21 cellular contexts compared by ENCODE assay signal in the genomic region with DNA sequence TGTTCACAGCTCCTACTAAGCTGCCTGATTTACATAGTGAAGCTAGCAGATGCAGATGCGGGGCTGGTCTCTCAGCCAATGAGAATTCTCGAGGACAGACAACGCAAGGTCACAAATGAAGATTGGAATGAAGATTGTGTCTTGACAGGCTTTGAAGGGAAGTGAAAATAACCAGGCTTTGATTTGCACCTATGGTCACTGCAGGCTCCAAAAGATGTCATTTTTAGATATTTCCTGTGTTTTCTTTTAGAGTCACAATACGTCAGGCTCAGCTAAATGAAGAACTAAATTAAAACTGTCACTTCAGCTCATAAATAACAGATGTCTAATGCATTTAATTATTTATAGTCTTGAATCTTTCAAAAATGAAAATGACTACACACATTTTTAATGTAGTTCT.
"Had no signal": no experiment of that assay in that cellular context is flagged by ENCODE, and none has a peak within 500 bp of the region (broad histone marks: within the 10 kb centered on the region; RNA-seq: fewer than 3 reads in every experiment).

No MANE protein-coding gene starts in this region.

- H3K4me3 ChIP-seq: adrenal gland, colonic mucosa, dorsolateral prefrontal cortex, hepatocyte, left lung, upper lobe of left lung had no signal

- H3K27ac ChIP-seq: adrenal gland, colonic mucosa, dorsolateral prefrontal cortex, hepatocyte, left lung, upper lobe of left lung had no signal

- ATAC-seq: activated T-helper 17 cell treated with anti-CD3 and anti-CD28 coated beads, Interleukin-2, amount 50 U/mL, for 72 hours; effector memory CD8-positive, alpha-beta T cell; esophagus mucosa; left lung; natural killer cell; sciatic nerve had no signal

- H3K4me2 ChIP-seq: hepatocyte had no signal

- H3K9me3 Mint-ChIP-seq: activated T-helper 17 cell treated with anti-CD3 and anti-CD28 coated beads, Interleukin-2, amount 50 U/mL, for 72 hours; effector memory CD8-positive, alpha-beta T cell; immature natural killer cell; natural killer cell; T-helper 2 cell treated with Interferon-gamma antibody and Interleukin-4, amounts not matched to agents 5 μg/mL and 100 μg/mL, for 36 hours had no signal

- H3K27ac Mint-ChIP-seq: activated naive CD8-positive, alpha-beta T cell; activated T-helper 17 cell treated with anti-CD3 and anti-CD28 coated beads, Interleukin-2, amount 50 U/mL, for 72 hours; effector memory CD8-positive, alpha-beta T cell; immature natural killer cell; natural killer cell; T-helper 2 cell treated with Interferon-gamma antibody and Interleukin-4, amounts not matched to agents 5 μg/mL and 100 μg/mL, for 36 hours had no signal

- H3K27me3 ChIP-seq: adrenal gland, colonic mucosa, hepatocyte, upper lobe of left lung had no signal

- DNase-seq: activated T-cell treated with anti-CD3 and anti-CD28 coated beads, Interleukin-2, amount 50 U/mL, for 1 hour; adrenal gland; colonic mucosa; dorsolateral prefrontal cortex; effector memory CD8-positive, alpha-beta T cell; foreskin melanocyte; glutamatergic neuron; immature natural killer cell; kidney glomerular epithelial cell; left lung; midbrain; natural killer cell; small intestine; stimulated activated naive CD4-positive, alpha-beta T cell; upper lobe of left lung had no signal

- H3K9me3 ChIP-seq: adrenal gland, colonic mucosa, left lung, upper lobe of left lung had no signal

- H3K36me3 ChIP-seq: adrenal gland, colonic mucosa, left lung, upper lobe of left lung had no signal

- H3K36me3 Mint-ChIP-seq: activated naive CD8-positive, alpha-beta T cell; immature natural killer cell; natural killer cell had no signal

- H2AFZ ChIP-seq: hepatocyte had no signal

- H3K79me2 ChIP-seq: hepatocyte had no signal

- H3K4me1 Mint-ChIP-seq: activated T-helper 17 cell treated with anti-CD3 and anti-CD28 coated beads, Interleukin-2, amount 50 U/mL, for 72 hours; immature natural killer cell; natural killer cell had no signal

- H3K4me1 ChIP-seq: colonic mucosa, left lung, upper lobe of left lung had no signal

- H3K4me3 Mint-ChIP-seq: activated naive CD8-positive, alpha-beta T cell; activated T-helper 17 cell treated with anti-CD3 and anti-CD28 coated beads, Interleukin-2, amount 50 U/mL, for 72 hours; effector memory CD8-positive, alpha-beta T cell; immature natural killer cell; natural killer cell; T-helper 2 cell treated with Interferon-gamma antibody and Interleukin-4, amounts not matched to agents 5 μg/mL and 100 μg/mL, for 36 hours had no signal
